ENCODE assay signal across 9 cellular contexts in genomic region chr1:221708076-221708571, GRCh38. TPM values are rescaled to one million over a fixed set of nuclear protein-coding genes. Genes with fewer than 3 reads are reported as not detected.
DNase-seq lines count a peak whose midpoint lies in the region; ATAC-seq and TF ChIP-seq lines count a peak whose summit lies in the region.
"Had no signal": no experiment of that assay in that cellular context is flagged by ENCODE, and none has a peak within 500 bp of the region (broad histone marks: within the 10 kb centered on the region; RNA-seq: fewer than 3 reads in every experiment).

No MANE protein-coding gene starts in this region.

- no peaks in the 10 kb centered on the region for H3K79me2 ChIP-seq in MM.1S (ENCODE audit: low read length)

- H3K4me1 ChIP-seq in MM.1S (ENCODE audit: low read length), result no peaks in the 10 kb centered on the region

- H4K20me1 ChIP-seq in MM.1S (ENCODE audit: insufficient read depth, low read length), result no peaks in the 10 kb centered on the region

- CTCF ChIA-PET in activated CD4-positive, alpha-beta T cell treated with anti-CD3 and anti-CD28 coated beads for 36 hours (lab: Charles Lee), result interaction anchor here (0.9 to 1.7 kb wide), 6 partner anchors 11 to 94 kb away, joined by 3 to 6 read pairs (median 4); partner anchors contain the start of gene DUSP10
- CTCF ChIA-PET in HEK293T (lab: Yijun Ruan, JAX), result interaction anchor here (0.6 kb wide), 1 partner anchor 747 kb away, joined by 3 read pairs; no protein-coding TSS in a partner anchor

- H3K4me1 Mint-ChIP-seq in activated CD4-positive, alpha-beta T cell treated with anti-CD3 and anti-CD28 coated beads for 36 hours, result peaks cover 50% of the 10 kb centered on the region

- no peak overlapping the region for H3K4me3 Mint-ChIP-seq in activated CD4-positive, alpha-beta T cell treated with anti-CD3 and anti-CD28 coated beads for 36 hours

- H3K9me3 Mint-ChIP-seq in activated CD4-positive, alpha-beta T cell treated with anti-CD3 and anti-CD28 coated beads for 36 hours (ENCODE audit: low read depth), result no peaks in the 10 kb centered on the region

- TF ChIP-seq CTCF in GM06990 (IDR thresholded peaks at IDR 0.05; ENCODE audit: insufficient read depth, low read length, poor library complexity, severe bottlenecking), result no peak
- TF ChIP-seq CTCF in MM.1S (IDR thresholded peaks at IDR 0.05; ENCODE audit: low read length), result no peak

- H3K27ac ChIP-seq in MM.1S (ENCODE audit: low read length), result no peak overlapping the region
- H3K27ac ChIP-seq: SJSA1 had no signal

- H3K27me3 ChIP-seq in GM06990 (replicated peaks; ENCODE audit: control insufficient read depth, insufficient read depth, low read length) (no peaks in the 10 kb centered on the region), MM.1S (replicated peaks; ENCODE audit: insufficient read depth, low read length) (no peaks in the 10 kb centered on the region)
- H3K27me3 ChIP-seq: SJSA1 had no signal

- peaks cover 21% of the 10 kb centered on the region for H3K36me3 Mint-ChIP-seq in activated CD4-positive, alpha-beta T cell treated with anti-CD3 and anti-CD28 coated beads for 36 hours (ENCODE audit: low read depth)

- DNase-seq in GM06990 (ENCODE audit: extremely low read depth, insufficient read length) (peak; percentile 76), left cardiac atrium (no peak), HEK293T (ENCODE audit: extremely low spot score) (no peak), MM.1S (no peak)
- peak; percentile 75 for DNase-seq in activated CD4-positive, alpha-beta T cell treated with anti-CD3 and anti-CD28 coated beads for 36 hours
- peak; percentile 34 to 58 for DNase-seq in stimulated activated CD8-positive, alpha-beta memory T cell treated with anti-CD3 and anti-CD28 coated beads, Interleukin-15, amount 100 ng/mL, for 48 hours (ENCODE audit: low read depth in 2 of 2)

- no peak overlapping the region for H3K4me2 ChIP-seq in MM.1S (ENCODE audit: low read depth, low read length)

- H3K9ac ChIP-seq in MM.1S (ENCODE audit: low read length), result no peak overlapping the region

- POLR2A ChIA-PET in activated CD4-positive, alpha-beta T cell treated with anti-CD3 and anti-CD28 coated beads for 36 hours (lab: Charles Lee), result interaction anchor here (0.7 to 2.1 kb wide), 5 partner anchors 16 to 35 kb away, joined by 3 to 20 read pairs (median 6); partner anchors contain the start of gene DUSP10
- POLR2A ChIA-PET in HEK293T (lab: Yijun Ruan, JAX), result interaction anchor here (1.0 kb wide), 1 partner anchor 34 kb away, joined by 5 read pairs; the partner anchor contains the start of gene DUSP10

- H3K9me2 ChIP-seq in MM.1S (replicated peaks; ENCODE audit: insufficient read depth, low read length), result no peaks in the 10 kb centered on the region

- no peaks in the 10 kb centered on the region for H3K9me3 ChIP-seq in MM.1S (replicated peaks; ENCODE audit: insufficient read depth, low read length)
- H3K9me3 ChIP-seq: SJSA1 had no signal

- ATAC-seq in GM19467 (IDR thresholded peaks at IDR 0.05; ENCODE audit: unreplicated experiment) (peak; percentile 77), HG03565 (IDR thresholded peaks at IDR 0.05; ENCODE audit: unreplicated experiment) (peak; percentile 50), left cardiac atrium (peak; percentile 60 to 65)
- ATAC-seq in activated CD4-positive, alpha-beta T cell treated with anti-CD3 and anti-CD28 coated beads for 36 hours, result peak; percentile 62

- peaks cover 6% of the 10 kb centered on the region for H3K36me3 ChIP-seq in GM06990 (ENCODE audit: control insufficient read depth, insufficient read depth, low read length)
- H3K36me3 ChIP-seq in MM.1S (replicated peaks; ENCODE audit: insufficient read depth, low read length), result no peaks in the 10 kb centered on the region

- H3K27me3 Mint-ChIP-seq in activated CD4-positive, alpha-beta T cell treated with anti-CD3 and anti-CD28 coated beads for 36 hours, result no peaks in the 10 kb centered on the region

- no peak overlapping the region for H3K4me3 ChIP-seq in GM06990 (replicated peaks; ENCODE audit: low read depth, low read length)
- no peak overlapping the region for H3K4me3 ChIP-seq in MM.1S (ENCODE audit: low read length)
- H3K4me3 ChIP-seq: SJSA1 had no signal

- H3F3A ChIP-seq in MM.1S (ENCODE audit: insufficient read depth, low read length), result no peaks in the 10 kb centered on the region

- intact Hi-C loops in activated CD4-positive, alpha-beta T cell treated with anti-CD3 and anti-CD28 coated beads for 36 hours (cut with DNase I, micrococcal nuclease), result loop anchor here (1.0 kb wide), 3 partner anchors 34 to 121 kb away; partner anchors contain the start of gene DUSP10 (in 1 of the 2)
- intact Hi-C loops in left cardiac atrium (cut with DNase I), result no loop called here

- peak overlapping the region; percentile 83 for H3K27ac Mint-ChIP-seq in activated CD4-positive, alpha-beta T cell treated with anti-CD3 and anti-CD28 coated beads for 36 hours

- H2AFZ ChIP-seq in MM.1S (ENCODE audit: low read length), result no peak overlapping the region

TF ChIP-seq in HEK293T, 16 proteins besides CTCF, POLR2A, EP300 and RAD21:
- TF ChIP-seq FOXA1 (IDR thresholded peaks at IDR 0.05) (no peak), SP1 (IDR thresholded peaks at IDR 0.05) (no peak), HDGF (IDR thresholded peaks at IDR 0.05; ENCODE audit: borderline replicate concordance) (no peak), ZNF384 (IDR thresholded peaks at IDR 0.05) (no peak), ELF4 (IDR thresholded peaks at IDR 0.05) (no peak), FOXK2 (IDR thresholded peaks at IDR 0.05) (no peak), BHLHE40 (IDR thresholded peaks at IDR 0.05; ENCODE audit: borderline replicate concordance) (no peak), NFRKB (IDR thresholded peaks at IDR 0.05) (no peak), L3MBTL2 (conservative IDR thresholded peaks at IDR 0.05) (no peak), SUZ12 (IDR thresholded peaks at IDR 0.05) (no peak), LEF1 (IDR thresholded peaks at IDR 0.05; ENCODE audit: borderline replicate concordance) (no peak), FOXM1 (IDR thresholded peaks at IDR 0.05; ENCODE audit: borderline replicate concordance) (no peak), ARNT (IDR thresholded peaks at IDR 0.05) (no peak), TARDBP (IDR thresholded peaks at IDR 0.05) (no peak), PKNOX1 (IDR thresholded peaks at IDR 0.05) (no peak), CTBP1 (IDR thresholded peaks at IDR 0.05; ENCODE audit: borderline replicate concordance) (no peak)

RNA-seq across cellular contexts. Expression of gene DUSP10, which starts 33.8 kb away (rescaled TPM):
- 1 to 10 TPM; 7.3 to 9.2 TPM for total RNA-seq in activated CD4-positive, alpha-beta T cell treated with anti-CD3 and anti-CD28 coated beads for 36 hours
- total RNA-seq in left cardiac atrium, result 1 to 10 TPM; 5.3 to 6.5 TPM

Comparison
In these comparisons a context has a peak if more than half of its experiments do, and no peak if none do; other contexts are left out.
1. DNase-seq: peak in GM06990 (single experiment), activated CD4-positive, alpha-beta T cell treated with anti-CD3 and anti-CD28 coated beads for 36 hours (single experiment) and stimulated activated CD8-positive, alpha-beta memory T cell treated with anti-CD3 and anti-CD28 coated beads, Interleukin-15, amount 100 ng/mL, for 48 hours (2 of 2); none in left cardiac atrium (single experiment), HEK293T (single experiment) and MM.1S (single experiment).
2. intact Hi-C loops: an anchor here in activated CD4-positive, alpha-beta T cell treated with anti-CD3 and anti-CD28 coated beads for 36 hours (1.0 kb wide); none called in left cardiac atrium.
3. Peak in every context shown above with its lines, with median percentiles within 50 percentile points of each other: ATAC-seq.